8 cellular contexts compared by ENCODE assay signal in the genomic region with DNA sequence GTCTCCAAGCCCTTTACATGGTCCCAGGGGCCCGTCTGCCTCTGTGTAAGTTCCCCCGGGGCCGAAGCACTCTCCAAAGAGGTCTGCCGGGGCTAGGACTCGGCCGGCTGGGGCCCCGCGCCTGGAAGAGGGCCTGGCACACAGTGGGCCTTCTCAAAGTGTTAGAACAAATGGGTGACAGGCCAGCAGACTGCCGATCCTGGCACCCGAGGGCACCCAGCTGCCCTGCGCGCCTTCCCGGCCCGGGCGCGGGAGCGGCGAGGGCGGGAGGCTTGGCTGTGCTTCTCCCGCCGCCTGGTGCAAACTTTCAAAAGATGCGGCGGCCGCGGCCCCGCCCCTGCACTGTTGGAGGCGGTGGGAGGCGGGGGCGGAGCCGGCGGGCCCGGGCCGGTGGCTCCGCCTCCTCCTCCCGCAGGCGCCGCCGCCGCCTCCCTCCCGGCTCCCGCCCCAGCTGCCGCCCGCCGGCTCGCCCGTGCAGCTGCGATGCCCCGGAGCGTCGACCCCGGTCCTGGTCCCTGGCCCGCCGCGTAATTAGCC. TPM values are rescaled to one million over a fixed set of nuclear protein-coding genes. Genes with fewer than 3 reads are reported as not detected.
DNase-seq lines count a peak whose midpoint lies in the region; ATAC-seq, FAIRE-seq and TF ChIP-seq lines count a peak whose summit lies in the region.

Gene NEURL1B, plus strand, starts transcription at position 442 of the 537 bp plus-strand sequence. CDS start 144 bp downstream, outside the sequence.

- H3K36me3 ChIP-seq in MG63 (no peaks in the 10 kb centered on the region; the same call in 1 of the 2 replicates), SU-DHL-6 (ENCODE audit: low read length) (no peaks in the 10 kb centered on the region), GM12878 (ENCODE audit: control insufficient read depth in 2 of 2, insufficient read depth in 2 of 2, low read length in 1 of 2) (no peaks in the 10 kb centered on the region)

- no peak for FAIRE-seq in GM12878 (lab: Jason Lieb, UNC)

- H3K9me3 ChIP-seq in MG63 (no peaks in the 10 kb centered on the region), SU-DHL-6 (ENCODE audit: insufficient read depth, low read length) (no peaks in the 10 kb centered on the region), GM12878 (replicated peaks; ENCODE audit: control insufficient read depth, insufficient read depth, low read length) (no peaks in the 10 kb centered on the region)

- H3K27ac ChIP-seq in SU-DHL-6 (ENCODE audit: low read depth, low read length) (no peak within 1 kb of the TSS), GM12878 (ENCODE audit: control insufficient read depth, insufficient read depth) (no peak within 1 kb of the TSS)

- CTCF ChIA-PET in GM12878 (lab: Yijun Ruan, JAX) = no interaction called here

- no peak within 1 kb of the TSS for H2AFZ ChIP-seq in SU-DHL-6 (ENCODE audit: low read depth, low read length, severe bottlenecking)
- no peak within 1 kb of the TSS for H2AFZ ChIP-seq in GM12878 (ENCODE audit: control insufficient read depth, low read depth, low read length)

- peak; percentile 41; the same call in 1 of the 2 replicates for TF ChIP-seq POLR2A in GM12878 (IDR thresholded peaks at IDR 0.05; ENCODE audit: low read depth, low read length)

- DNase-seq in AG10803 (ENCODE audit: low read depth) (peak; percentile 43), MG63 (peak; percentile 87), GM12878 (ENCODE audit: low read depth, low spot score) (no peak), hypothalamus (lab: John Stamatoyannopoulos, UW) (peak in 46 of 51 donors; percentile 13 to 85 (median 55)), putamen (ENCODE audit: low spot score) (peak; percentile 79)

- TF ChIP-seq RAD21 in GM12878 (IDR thresholded peaks at IDR 0.05; ENCODE audit: insufficient read depth, low read depth, low read length) = no peak

- WGBS in GM12878 (ENCODE audit: insufficient coverage, insufficient replicate concordance, low lambda C conversion rate, missing lambda C conversion rate) = 4% methylated on average over 18 of the region's 54 CpGs

- H3K79me2 ChIP-seq in SU-DHL-6 (ENCODE audit: insufficient read depth, low read length) = no peaks in the 10 kb centered on the region
- H3K79me2 ChIP-seq in GM12878 (ENCODE audit: control insufficient read depth, insufficient read depth, low read length) = no peaks in the 10 kb centered on the region

- ATAC-seq in GM19351 (IDR thresholded peaks at IDR 0.05; ENCODE audit: unreplicated experiment) (peak; percentile 80), GM12878 (peak; percentile 75), GM18870 (IDR thresholded peaks at IDR 0.05; ENCODE audit: unreplicated experiment) (no peak)

- BruUV-seq in GM12878 (replicated peaks; lab: Mats Ljungman, UMichigan) = no TSS peak

- H3K4me3 ChIP-seq in AG10803 (ENCODE audit: low read length) (peak within 1 kb of the TSS; percentile 62), MG63 (peak within 1 kb of the TSS; percentile 61), SU-DHL-6 (ENCODE audit: insufficient read depth, low read length, poor library complexity, severe bottlenecking) (no peak within 1 kb of the TSS), GM12878 (peak within 1 kb of the TSS; percentile 53; the same call in 1 of the 2 replicates)

- TF ChIP-seq CTCF in AG10803 (conservative IDR thresholded peaks at IDR 0.05; ENCODE audit: low read length) (no peak), SU-DHL-6 (IDR thresholded peaks at IDR 0.05; ENCODE audit: insufficient read depth, low read length, poor library complexity, severe bottlenecking) (no peak), GM12878 (IDR thresholded peaks at IDR 0.05 in 2 of 3, conservative IDR thresholded peaks at IDR 0.05 in 1 of 3; ENCODE audit: control insufficient read depth in 2 of 3, extremely low read depth in 1 of 3, insufficient read depth in 1 of 3, low read depth in 3 of 3, low read length in 3 of 3) (no peak)

- peak within 1 kb of the TSS; percentile 41 for H3K4me2 ChIP-seq in SU-DHL-6 (ENCODE audit: low read depth, low read length, poor library complexity, severe bottlenecking)
- peak within 1 kb of the TSS; percentile 59 for H3K4me2 ChIP-seq in GM12878 (ENCODE audit: control insufficient read depth, insufficient read depth)

- in situ Hi-C loops in GM12878 (cut with MboI) = no loop called here

- no peaks in the 10 kb centered on the region for H3K9me2 ChIP-seq in SU-DHL-6 (replicated peaks; ENCODE audit: insufficient read depth, low read length)

- H3K9ac ChIP-seq in SU-DHL-6 (ENCODE audit: low read length) (peak within 1 kb of the TSS; percentile 50), GM12878 (ENCODE audit: control insufficient read depth, insufficient read depth, low read length) (no peak within 1 kb of the TSS)

- intact Hi-C loops in GM12878 (cut with micrococcal nuclease; ENCODE audit: unreplicated experiment) = no loop called here

- SMC1A ChIA-PET in GM12878 (lab: Charles Lee; ENCODE audit: uncharacterized antibody, unreplicated experiment) = no interaction called here

- POLR2A ChIA-PET in GM12878 (lab: Charles Lee) = no interaction called here

- H3K4me1 ChIP-seq in GM12878 (ENCODE audit: control insufficient read depth, insufficient read depth, low read length) = no peaks in the 10 kb centered on the region

- H4K20me1 ChIP-seq in SU-DHL-6 (ENCODE audit: low read depth, low read length) (no peaks in the 10 kb centered on the region), GM12878 (ENCODE audit: control insufficient read depth, insufficient read depth) (no peaks in the 10 kb centered on the region)

- H3F3A ChIP-seq in SU-DHL-6 (ENCODE audit: insufficient read depth) = no peaks in the 10 kb centered on the region

- TF ChIP-seq EP300 in GM12878 (IDR thresholded peaks at IDR 0.05; ENCODE audit: borderline replicate concordance in 1 of 2, control insufficient read depth in 1 of 2, low read depth in 2 of 2, low read length in 2 of 2) = no peak

- RAD21 ChIA-PET in GM12878 (lab: Charles Lee; ENCODE audit: unreplicated experiment) = no interaction called here

- no peaks in the 10 kb centered on the region for H3K27me3 ChIP-seq in MG63
- 0 out of 2 replicates have a peak, but pooled peaks cover 3% of the 10 kb centered on the region for H3K27me3 ChIP-seq in SU-DHL-6 (ENCODE audit: low read length)
- H3K27me3 ChIP-seq in GM12878 (replicated peaks in 1 of 2; ENCODE audit: control insufficient read depth in 2 of 2, insufficient read depth in 2 of 2, low read length in 1 of 2) = peaks cover 15 to 21% of the 10 kb centered on the region in 2 experiments

TF ChIP-seq in GM12878, 131 proteins besides CTCF, POLR2A, EP300 and RAD21:
- TF ChIP-seq EGR1 (IDR thresholded peaks at IDR 0.05; ENCODE audit: borderline replicate concordance in 1 of 2, low read depth in 2 of 2, low read length in 2 of 2) (0 out of 3 replicates have a peak, but pooled peaks of 1 of the 2 experiments have one; percentile 17), MYC (IDR thresholded peaks at IDR 0.05; ENCODE audit: insufficient read depth, insufficient read length, insufficient replicate concordance, low read length, severe bottlenecking) (no peak)

RNA-seq across cellular contexts. Expression of gene NEURL1B, which starts in this region (rescaled TPM):
- 6.3 and 10.1 TPM in 2 replicates for total RNA-seq in MG63 (2014; rRNA removed; shearing (Covaris generic); ENCODE audit: low replicate concordance)
- total RNA-seq in GM12878 (2013; cell fraction: nucleolus; rRNA removed) = 0.12 and 0.21 TPM in 2 replicates
- total RNA-seq in GM12878 (2014; rRNA removed) = 0.05 and 0.28 TPM in 2 replicates
- total RNA-seq in GM12878 (2014; rRNA removed; fragmentation: Illumina TruSeq; extraction: Trizol) = 0.04 and 0.05 TPM in 2 replicates
- total RNA-seq in GM12878 (2021) = 0.16 and 0.26 TPM in 2 replicates
- polyA plus RNA-seq in GM12878 (2011; ENCODE audit: low read depth) = 0.07 TPM
- 0.03 and 0.05 TPM in 2 replicates for polyA plus RNA-seq in GM12878 (2011; rRNA removed)
- 0.06 and 0.08 TPM in 2 replicates for polyA plus RNA-seq in GM12878 (2011; cell fraction: cytosol; rRNA removed)
- 0.16 and 0.20 TPM in 2 replicates for polyA plus RNA-seq in GM12878 (2011; cell fraction: nucleus; rRNA removed)
- 0.07 and 0.12 TPM in 2 replicates for polyA plus RNA-seq in GM12878 (2012)
- 0.04 TPM in 1 of 2 replicates, not detected in the other for polyA plus RNA-seq in GM12878 (2014; fragmentation: Illumina TruSeq; extraction: Trizol)
- not detected for polyA plus RNA-seq in GM12878 (2014; fragmentation: Nextera tagmentation; extraction: Ambion mirVana)
- polyA plus RNA-seq in GM12878 (2014; rRNA removed) = 0.05 TPM in 2 replicates
- not detected for polyA plus RNA-seq in GM12878 (2016; fragmentation: Nextera tagmentation; extraction: Ambion mirVana)
- polyA minus RNA-seq in GM12878 (2011; rRNA and poly(A)+ RNA removed) = 0.05 and 0.07 TPM in 2 replicates
- polyA minus RNA-seq in GM12878 (2011; cell fraction: cytosol; rRNA and poly(A)+ RNA removed) = not detected in 2 replicates
- 0.12 and 0.19 TPM in 2 replicates for polyA minus RNA-seq in GM12878 (2011; cell fraction: nucleus; rRNA and poly(A)+ RNA removed)

Comparison
In these comparisons a context has a peak if more than half of its experiments do, and no peak if none do; other contexts are left out.
1. Peak in ATAC-seq, H3K4me3 ChIP-seq and H3K4me2 ChIP-seq in GM12878; RNA of the gene not detected or under 1 TPM.